In the genomic region with DNA sequence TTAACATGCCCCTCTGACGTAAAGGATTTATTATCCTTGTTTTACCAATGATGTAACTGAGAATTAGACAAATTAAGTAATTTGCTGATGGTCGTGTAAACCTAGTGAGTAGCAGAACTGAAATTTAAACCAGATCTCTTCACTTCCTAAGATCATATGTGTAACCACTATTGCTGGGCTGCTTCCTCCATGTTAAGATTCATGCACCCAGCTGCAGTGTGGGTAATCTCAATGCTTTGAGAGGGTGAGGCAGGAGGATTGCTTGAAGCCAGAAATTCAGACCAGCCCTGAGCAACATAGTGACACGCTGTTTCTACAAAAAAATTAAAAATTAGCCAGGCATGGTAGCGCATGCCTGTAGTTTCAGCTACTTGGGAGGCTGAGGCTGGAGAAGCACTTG, we compare ENCODE assay signal across 21 cellular contexts.
A peak's percentile ranks its signal among the peaks of the same experiment; 100 is the strongest.
DNase-seq lines count a peak whose midpoint lies in the region; ATAC-seq and TF ChIP-seq lines count a peak whose summit lies in the region.
"Had no signal": no experiment of that assay in that cellular context is flagged by ENCODE, and none has a peak within 500 bp of the region (broad histone marks: within the 10 kb centered on the region; RNA-seq: fewer than 3 reads in every experiment).

No MANE protein-coding gene starts in this region.

- H3K36me3 Mint-ChIP-seq in activated CD4-positive, alpha-beta memory T cell treated with anti-CD3 and anti-CD28 coated beads for 36 hours = peaks cover 5% of the 10 kb centered on the region

- H3K4me2 ChIP-seq in OCI-LY3 (ENCODE audit: low read length) = peak overlapping the region; percentile 61

- intact Hi-C loops in activated CD4-positive, alpha-beta memory T cell treated with anti-CD3 and anti-CD28 coated beads for 36 hours (cut with micrococcal nuclease) = no loop called here

- H3K4me3 ChIP-seq in GM12864 (ENCODE audit: low read depth, low read length) (no peak overlapping the region), OCI-LY3 (ENCODE audit: low read length) (no peak overlapping the region)

- H3K27me3 ChIP-seq in OCI-LY3 (ENCODE audit: low read depth, low read length) = no peaks in the 10 kb centered on the region

- H3K27ac Mint-ChIP-seq in activated CD4-positive, alpha-beta memory T cell treated with anti-CD3 and anti-CD28 coated beads for 36 hours = no peak overlapping the region

- no peak overlapping the region for H3K4me3 Mint-ChIP-seq in activated CD4-positive, alpha-beta memory T cell treated with anti-CD3 and anti-CD28 coated beads for 36 hours

- DNase-seq in GM12864 (ENCODE audit: low read depth) (peak; percentile 51), HUDEP-2 (lab: John Stamatoyannopoulos, UW; ENCODE audit: unreplicated experiment in 76 of 76) (no peak), NCI-H526 (lab: John Stamatoyannopoulos, UW) (no peak), glomerular visceral epithelial cell (ENCODE audit: extremely low spot score) (no peak)
- no peak for DNase-seq in activated CD4-positive, alpha-beta memory T cell treated with anti-CD3 and anti-CD28 coated beads for 36 hours
- DNase-seq: activated CD4-positive, CD25-positive, alpha-beta regulatory T cell treated with anti-CD3 and anti-CD28 coated beads, Interleukin-2, amount 50 U/mL, for 72 hours; activated naive CD4-positive, alpha-beta T cell; COR-L47; cortex of kidney; mammary epithelial cell; NCI-H1092; NCI-H2171; NK-92 treated with Interleukin-12 subunit alpha and Interleukin-12 subunit beta, amount 100 ng/mL, for 24 hours; stimulated activated CD4-positive, alpha-beta T cell treated with anti-CD3 and anti-CD28 coated beads, Interleukin-15, amount 100 ng/mL, for 24 hours; T-helper 2 cell had no signal

- no peaks in the 10 kb centered on the region for H3K27me3 Mint-ChIP-seq in activated CD4-positive, alpha-beta memory T cell treated with anti-CD3 and anti-CD28 coated beads for 36 hours

- CTCF ChIA-PET in activated CD4-positive, alpha-beta memory T cell treated with anti-CD3 and anti-CD28 coated beads for 36 hours (lab: Charles Lee) = no interaction called here

- peak; percentile 42 for ATAC-seq in GM18909 (IDR thresholded peaks at IDR 0.05; ENCODE audit: poor library complexity, unreplicated experiment)
- ATAC-seq in HG02759 (IDR thresholded peaks at IDR 0.05; ENCODE audit: unreplicated experiment) = peak; percentile 35
- ATAC-seq: HepG2, Right ventricle myocardium inferior had no signal

- no peak overlapping the region; the same call in 1 of the 2 replicates for H3K9ac ChIP-seq in OCI-LY3 (ENCODE audit: low read length)

- no peaks in the 10 kb centered on the region for H3K9me3 Mint-ChIP-seq in activated CD4-positive, alpha-beta memory T cell treated with anti-CD3 and anti-CD28 coated beads for 36 hours

- no peaks in the 10 kb centered on the region for H4K20me1 ChIP-seq in OCI-LY3 (ENCODE audit: insufficient read depth, low read length)

- H2AFZ ChIP-seq in OCI-LY3 (ENCODE audit: low read depth, low read length) = peak overlapping the region; percentile 21; the same call in 1 of the 2 replicates

- POLR2A ChIA-PET in activated CD4-positive, alpha-beta memory T cell treated with anti-CD3 and anti-CD28 coated beads for 36 hours (lab: Charles Lee) = no interaction called here

- H3K4me1 Mint-ChIP-seq in activated CD4-positive, alpha-beta memory T cell treated with anti-CD3 and anti-CD28 coated beads for 36 hours (ENCODE audit: low read depth) = peaks cover 2% of the 10 kb centered on the region

- H3K36me3 ChIP-seq in OCI-LY3 (replicated peaks; ENCODE audit: low read depth, low read length) = no peaks in the 10 kb centered on the region

- TF ChIP-seq CTCF in GM12864 (IDR thresholded peaks at IDR 0.05; ENCODE audit: low read depth, low read length, missing control alignments) (no peak), OCI-LY3 (IDR thresholded peaks at IDR 0.05; ENCODE audit: low read depth, low read length) (no peak)

- peak overlapping the region; percentile 80 for H3K27ac ChIP-seq in OCI-LY3 (ENCODE audit: low read length)
- H3K27ac ChIP-seq: epithelial cell of prostate had no signal

- peaks cover 42% of the 10 kb centered on the region for H3K4me1 ChIP-seq in OCI-LY3 (ENCODE audit: low read length)

- H3K9me3 ChIP-seq in OCI-LY3 (ENCODE audit: insufficient read depth, low read length) = no peaks in the 10 kb centered on the region

- H3K79me2 ChIP-seq in OCI-LY3 (ENCODE audit: low read length) = no peaks in the 10 kb centered on the region
